ENCODE assay signal across 22 cellular contexts in genomic region chr2:69638630-69639029, GRCh38. TPM values are rescaled to one million over a fixed set of nuclear protein-coding genes. Genes with fewer than 3 reads are reported as not detected.
A peak's percentile ranks its signal among the peaks of the same experiment; 100 is the strongest.
DNase-seq lines count a peak whose midpoint lies in the region; TF ChIP-seq lines count a peak whose summit lies in the region.
"Had no signal": no experiment of that assay in that cellular context is flagged by ENCODE, and none has a peak within 500 bp of the region (broad histone marks: within the 10 kb centered on the region; RNA-seq: fewer than 3 reads in every experiment).

No MANE protein-coding gene starts in this region.

- no peak overlapping the region for H3K4me3 ChIP-seq in CD8-positive, alpha-beta memory T cell (ENCODE audit: low read length)
- H3K4me3 ChIP-seq in neural cell (ENCODE audit: low read length) (peak overlapping the region; percentile 88), dorsolateral prefrontal cortex (peak overlapping the region in 21 of 59 donors; percentile 1 to 98 (median 32))
- H3K4me3 ChIP-seq: A549, MG63, smooth muscle cell had no signal

- CTCF ChIA-PET in CD8-positive, alpha-beta memory T cell (lab: Charles Lee), result interaction anchor here (0.7 to 9.4 kb wide), 4 partner anchors 10 to 77 kb away, joined by 4 to 66 read pairs (median 11); no protein-coding TSS in a partner anchor

- H3K4me3 Mint-ChIP-seq in activated T-cell treated with anti-CD3 and anti-CD28 coated beads, Interleukin-2, amount 50 U/mL, for 24 hours, result peak overlapping the region; percentile 25
- peak overlapping the region; percentile 4 to 99 (median 96) for H3K4me3 Mint-ChIP-seq in CD8-positive, alpha-beta memory T cell
- peak overlapping the region; percentile 30 for H3K4me3 Mint-ChIP-seq in activated naive CD8-positive, alpha-beta T cell treated with anti-CD3 and anti-CD28 coated beads for 36 hours
- H3K4me3 Mint-ChIP-seq: IgD-negative memory B cell, type B pancreatic cell had no signal

- H3K4me1 Mint-ChIP-seq in activated T-cell treated with anti-CD3 and anti-CD28 coated beads, Interleukin-2, amount 50 U/mL, for 24 hours (ENCODE audit: low read depth), result peaks cover 67% of the 10 kb centered on the region
- peaks cover 62 to 79% (median 78%) of the 10 kb centered on the region in 3 donors for H3K4me1 Mint-ChIP-seq in CD8-positive, alpha-beta memory T cell
- peaks cover 51% of the 10 kb centered on the region for H3K4me1 Mint-ChIP-seq in activated naive CD8-positive, alpha-beta T cell treated with anti-CD3 and anti-CD28 coated beads for 36 hours

- no peak overlapping the region for H2AFZ ChIP-seq in neural cell (ENCODE audit: low read depth, low read length)

- peaks cover 68% of the 10 kb centered on the region for H3K36me3 Mint-ChIP-seq in activated T-cell treated with anti-CD3 and anti-CD28 coated beads, Interleukin-2, amount 50 U/mL, for 24 hours (ENCODE audit: low read depth)
- peaks cover 0 to 69% (median 19%) of the 10 kb centered on the region in 3 donors for H3K36me3 Mint-ChIP-seq in CD8-positive, alpha-beta memory T cell
- peaks cover 55% of the 10 kb centered on the region for H3K36me3 Mint-ChIP-seq in activated naive CD8-positive, alpha-beta T cell treated with anti-CD3 and anti-CD28 coated beads for 36 hours
- H3K36me3 Mint-ChIP-seq: IgD-negative memory B cell had no signal

- TF ChIP-seq CTCF in neural cell (IDR thresholded peaks at IDR 0.05; ENCODE audit: poor library complexity, severe bottlenecking) (no peak), dorsolateral prefrontal cortex (IDR thresholded peaks at IDR 0.05 in 54 of 56, conservative IDR thresholded peaks at IDR 0.05 in 2 of 56; ENCODE audit: low read depth in 1 of 56, partially characterized antibody in 56 of 56) (no peak)

- DNase-seq in activated T-cell treated with anti-CD3 and anti-CD28 coated beads, Interleukin-2, amount 50 U/mL, for 24 hours, result no peak
- no peak for DNase-seq in activated T-cell treated with anti-CD3 and anti-CD28 coated beads, Interleukin-2, amount 50 U/mL, for 1 hour
- DNase-seq in CD8-positive, alpha-beta memory T cell, result no peak
- DNase-seq in activated naive CD8-positive, alpha-beta T cell treated with anti-CD3 and anti-CD28 coated beads for 36 hours, result no peak
- no peak for DNase-seq in dorsolateral prefrontal cortex
- no peak for DNase-seq in inferior parietal cortex (ENCODE audit: extremely low spot score)
- DNase-seq in HuH-7 (ENCODE audit: low spot score), result no peak
- DNase-seq: DMS 273 treated with DMSO at 0.1 percent for 48 hours; glutamatergic neuron; mammary epithelial cell; MG63; NCI-H146; NCI-H524; occipital lobe; stimulated activated CD4-positive, alpha-beta T cell treated with anti-CD3 and anti-CD28 coated beads, Interleukin-2, amount 100 ng/mL, for 48 hours; stimulated activated naive CD4-positive, alpha-beta T cell had no signal

- H3K9me2 ChIP-seq in neural cell (ENCODE audit: insufficient read depth, low read length), result no peaks in the 10 kb centered on the region

- peaks cover 66% of the 10 kb centered on the region for H3K79me2 ChIP-seq in neural cell (replicated peaks; ENCODE audit: insufficient read depth, low read length)

- H3K9ac ChIP-seq in neural cell (ENCODE audit: low read length), result no peak overlapping the region

- no peak overlapping the region for H3K4me2 ChIP-seq in neural cell (ENCODE audit: low read length)
- H3K4me2 ChIP-seq: A549, smooth muscle cell had no signal

- intact Hi-C loops in dorsolateral prefrontal cortex (cut with DNase I), result no loop called here

- H3K36me3 ChIP-seq in CD8-positive, alpha-beta memory T cell (ENCODE audit: insufficient read depth, low read length), result no peaks in the 10 kb centered on the region
- H3K36me3 ChIP-seq in neural cell (ENCODE audit: insufficient read depth, low read length), result no peaks in the 10 kb centered on the region

- no peaks in the 10 kb centered on the region for H3F3A ChIP-seq in neural cell (ENCODE audit: insufficient read depth, low read length, poor library complexity, severe bottlenecking)

- H4K20me1 ChIP-seq in neural cell (ENCODE audit: insufficient read depth), result peaks cover 6% of the 10 kb centered on the region

- POLR2A ChIA-PET in CD8-positive, alpha-beta memory T cell (lab: Charles Lee), result no interaction called here

- TF ChIP-seq EP300 in neural cell (conservative IDR thresholded peaks at IDR 0.05; ENCODE audit: poor library complexity, severe bottlenecking), result no peak

- TF ChIP-seq RAD21 in neural cell (conservative IDR thresholded peaks at IDR 0.05), result no peak

- no peaks in the 10 kb centered on the region for H3K27me3 ChIP-seq in CD8-positive, alpha-beta memory T cell (ENCODE audit: insufficient read depth, low read length, poor library complexity, severe bottlenecking)
- H3K27me3 ChIP-seq in neural cell (ENCODE audit: insufficient read depth, low read depth, low read length), result no peaks in the 10 kb centered on the region
- H3K27me3 ChIP-seq in dorsolateral prefrontal cortex, result no peaks in the 10 kb centered on the region
- H3K27me3 ChIP-seq: MG63 had no signal

- no peak overlapping the region for H3K27ac ChIP-seq in CD8-positive, alpha-beta memory T cell (ENCODE audit: low read depth, low read length)
- H3K27ac ChIP-seq in neural cell (ENCODE audit: low read length) (no peak overlapping the region), dorsolateral prefrontal cortex (peak overlapping the region in 2 of 59 donors; percentile 3 to 13)
- H3K27ac ChIP-seq: A549, VCaP had no signal

- peaks cover 60% of the 10 kb centered on the region for H3K4me1 ChIP-seq in CD8-positive, alpha-beta memory T cell (ENCODE audit: insufficient read depth, low read length)

- no peaks in the 10 kb centered on the region for H3K27me3 Mint-ChIP-seq in activated T-cell treated with anti-CD3 and anti-CD28 coated beads, Interleukin-2, amount 50 U/mL, for 24 hours
- H3K27me3 Mint-ChIP-seq in CD8-positive, alpha-beta memory T cell, result no peaks in the 10 kb centered on the region
- no peaks in the 10 kb centered on the region for H3K27me3 Mint-ChIP-seq in activated naive CD8-positive, alpha-beta T cell treated with anti-CD3 and anti-CD28 coated beads for 36 hours
- H3K27me3 Mint-ChIP-seq: type B pancreatic cell had no signal

- H3K9me3 ChIP-seq in CD8-positive, alpha-beta memory T cell (ENCODE audit: low read length), result no peaks in the 10 kb centered on the region
- no peaks in the 10 kb centered on the region for H3K9me3 ChIP-seq in neural cell (ENCODE audit: low read length)
- H3K9me3 ChIP-seq: A549, MG63 had no signal

- peak overlapping the region; percentile 96 for H3K27ac Mint-ChIP-seq in activated T-cell treated with anti-CD3 and anti-CD28 coated beads, Interleukin-2, amount 50 U/mL, for 24 hours
- H3K27ac Mint-ChIP-seq in CD8-positive, alpha-beta memory T cell, result peak overlapping the region; percentile 5 to 93 (median 82)
- peak overlapping the region; percentile 40 for H3K27ac Mint-ChIP-seq in activated naive CD8-positive, alpha-beta T cell treated with anti-CD3 and anti-CD28 coated beads for 36 hours
- H3K27ac Mint-ChIP-seq: IgD-negative memory B cell, type B pancreatic cell had no signal

- no peaks in the 10 kb centered on the region for H3K9me3 Mint-ChIP-seq in activated T-cell treated with anti-CD3 and anti-CD28 coated beads, Interleukin-2, amount 50 U/mL, for 24 hours
- no peaks in the 10 kb centered on the region for H3K9me3 Mint-ChIP-seq in CD8-positive, alpha-beta memory T cell
- no peaks in the 10 kb centered on the region for H3K9me3 Mint-ChIP-seq in activated naive CD8-positive, alpha-beta T cell treated with anti-CD3 and anti-CD28 coated beads for 36 hours
- H3K9me3 Mint-ChIP-seq: type B pancreatic cell had no signal

TF ChIP-seq in neural cell, 6 proteins besides CTCF, POLR2A, EP300 and RAD21:
- no peak for TF ChIP-seq MXI1 (conservative IDR thresholded peaks at IDR 0.05; ENCODE audit: poor library complexity, severe bottlenecking)

RNA-seq across cellular contexts. Expression of gene AAK1, which starts 4.9 kb away (rescaled TPM):
- 10 to 100 TPM; 71.7 to 74.0 TPM for total RNA-seq in CD8-positive, alpha-beta memory T cell
- 114 TPM for polyA plus RNA-seq in CD8-positive, alpha-beta memory T cell
- 10 to 100 TPM; 78.3 to 85.4 TPM for total RNA-seq in activated naive CD8-positive, alpha-beta T cell treated with anti-CD3 and anti-CD28 coated beads for 36 hours
- 26.7 and 26.8 TPM in 2 replicates for polyA plus RNA-seq in neural cell
- polyA minus RNA-seq in neural cell, result 60.4 and 84.6 TPM in 2 replicates
- total RNA-seq in dorsolateral prefrontal cortex, result 100 to 1,000 TPM in 119 of 120 experiments, 10 to 100 TPM in 1; 97.4 to 260 (median 192) TPM

Comparison
In these comparisons a context has a peak if more than half of its experiments do, and no peak if none do; other contexts are left out.
1. H3K27ac Mint-ChIP-seq: peak in every context shown above with its lines; median percentile 96 in activated T-cell treated with anti-CD3 and anti-CD28 coated beads, Interleukin-2, amount 50 U/mL, for 24 hours; 82 in CD8-positive, alpha-beta memory T cell; 40 in activated naive CD8-positive, alpha-beta T cell treated with anti-CD3 and anti-CD28 coated beads for 36 hours.
2. H3K4me3 Mint-ChIP-seq: peak in every context shown above with its lines; median percentile 96 in CD8-positive, alpha-beta memory T cell; 30 in activated naive CD8-positive, alpha-beta T cell treated with anti-CD3 and anti-CD28 coated beads for 36 hours; 25 in activated T-cell treated with anti-CD3 and anti-CD28 coated beads, Interleukin-2, amount 50 U/mL, for 24 hours.